26 cellular contexts compared by ENCODE assay signal in genomic region chr1:196459383-196459782, GRCh38.
"Had no signal": no experiment of that assay in that cellular context is flagged by ENCODE, and none has a peak within 500 bp of the region (broad histone marks: within the 10 kb centered on the region; RNA-seq: fewer than 3 reads in every experiment).

No MANE protein-coding gene starts in this region.

- H3K27me3 Mint-ChIP-seq: activated B cell treated with CpG ODN at 0.5 μM for 24 hours; activated naive CD8-positive, alpha-beta T cell treated with anti-CD3 and anti-CD28 coated beads for 36 hours; memory B cell; stimulated activated naive CD8-positive, alpha-beta T cell treated with anti-CD3 and anti-CD28 coated beads, Interleukin-15, amount 100 ng/mL, for 72 hours had no signal

- H3K27ac ChIP-seq: colonic mucosa, dorsolateral prefrontal cortex, prostate gland, tibial nerve had no signal

- H3K4me3 ChIP-seq: colonic mucosa, dorsolateral prefrontal cortex, esophagus squamous epithelium, prostate gland, tibial nerve had no signal

- H3K27ac Mint-ChIP-seq: activated B cell treated with CpG ODN at 0.5 μM for 24 hours; activated naive CD8-positive, alpha-beta T cell treated with anti-CD3 and anti-CD28 coated beads for 36 hours; effector memory CD8-positive, alpha-beta T cell; memory B cell; naive thymus-derived CD8-positive, alpha-beta T cell; stimulated activated naive CD8-positive, alpha-beta T cell treated with anti-CD3 and anti-CD28 coated beads, Interleukin-15, amount 100 ng/mL, for 72 hours; T-helper 1 cell treated with Interleukin-12 subunit alpha and Interleukin-12 subunit beta and Interleukin-4 antibody, amounts not matched to agents 30 μg/mL and 1 μg/mL, for 36 hours had no signal

- H3K36me3 ChIP-seq: colonic mucosa, esophagus squamous epithelium, prostate gland, tibial nerve had no signal

- H3K36me3 Mint-ChIP-seq: activated naive CD8-positive, alpha-beta T cell treated with anti-CD3 and anti-CD28 coated beads for 36 hours; memory B cell; naive thymus-derived CD8-positive, alpha-beta T cell had no signal

- H3K4me3 Mint-ChIP-seq: activated B cell treated with CpG ODN at 0.5 μM for 24 hours; activated naive CD8-positive, alpha-beta T cell treated with anti-CD3 and anti-CD28 coated beads for 36 hours; effector memory CD8-positive, alpha-beta T cell; memory B cell; naive thymus-derived CD8-positive, alpha-beta T cell; stimulated activated naive CD8-positive, alpha-beta T cell treated with anti-CD3 and anti-CD28 coated beads, Interleukin-15, amount 100 ng/mL, for 72 hours; T-helper 1 cell treated with Interleukin-12 subunit alpha and Interleukin-12 subunit beta and Interleukin-4 antibody, amounts not matched to agents 30 μg/mL and 1 μg/mL, for 36 hours had no signal

- H3K4me1 Mint-ChIP-seq: activated B cell treated with CpG ODN at 0.5 μM for 24 hours; activated naive CD8-positive, alpha-beta T cell treated with anti-CD3 and anti-CD28 coated beads for 36 hours; memory B cell; naive thymus-derived CD8-positive, alpha-beta T cell; stimulated activated naive CD8-positive, alpha-beta T cell treated with anti-CD3 and anti-CD28 coated beads, Interleukin-15, amount 100 ng/mL, for 72 hours had no signal

- H3K9me3 ChIP-seq: colonic mucosa, esophagus squamous epithelium, prostate gland, tibial nerve had no signal

- ATAC-seq: effector memory CD8-positive, alpha-beta T cell; naive thymus-derived CD8-positive, alpha-beta T cell; stimulated activated naive CD8-positive, alpha-beta T cell treated with anti-CD3 and anti-CD28 coated beads, Interleukin-15, amount 100 ng/mL, for 72 hours had no signal

- DNase-seq: activated B cell treated with CpG ODN at 0.5 μM for 24 hours; activated CD4-positive, alpha-beta T cell treated with anti-CD3 and anti-CD28 coated beads for 4 hours; activated CD4-positive, alpha-beta T cell treated with anti-CD3 and anti-CD28 coated beads, Interleukin-2, amount 50 U/mL, for 48 hours; activated CD8-positive, alpha-beta memory T cell treated with anti-CD3 and anti-CD28 coated beads, Interleukin-2, amount 50 U/mL, for 48 hours; activated naive CD4-positive, alpha-beta T cell treated with Interleukin-2 at 50 U/mL for 16 hours; activated naive CD8-positive, alpha-beta T cell treated with anti-CD3 and anti-CD28 coated beads for 36 hours; activated T-cell treated with anti-CD3 and anti-CD28 coated beads, Interleukin-2, amount 50 U/mL, for 48 hours; colonic mucosa; dorsolateral prefrontal cortex; effector memory CD8-positive, alpha-beta T cell; esophagus squamous epithelium; foreskin melanocyte; glutamatergic neuron; hippocampal formation; kidney glomerular epithelial cell; naive thymus-derived CD8-positive, alpha-beta T cell; stimulated activated CD4-positive, alpha-beta T cell treated with anti-CD3 and anti-CD28 coated beads, Interleukin-1b, Interleukin-23, amount 100 ng/mL, for 48 hours; stimulated activated naive CD8-positive, alpha-beta T cell treated with anti-CD3 and anti-CD28 coated beads, Interleukin-15, amount 100 ng/mL, for 72 hours; T1000 had no signal

- H3K27me3 ChIP-seq: colonic mucosa, dorsolateral prefrontal cortex, esophagus squamous epithelium, tibial nerve had no signal

- H3K4me1 ChIP-seq: colonic mucosa, esophagus squamous epithelium, prostate gland had no signal

- H3K9me3 Mint-ChIP-seq: activated B cell treated with CpG ODN at 0.5 μM for 24 hours; activated naive CD8-positive, alpha-beta T cell treated with anti-CD3 and anti-CD28 coated beads for 36 hours; memory B cell; T-helper 1 cell treated with Interleukin-12 subunit alpha and Interleukin-12 subunit beta and Interleukin-4 antibody, amounts not matched to agents 30 μg/mL and 1 μg/mL, for 36 hours had no signal

- FAIRE-seq: bronchial epithelial cell, endothelial cell of umbilical vein, urothelium cell line had no signal
